ENCODE assay signal across 7 cellular contexts in genomic region chr2:123153041-123153440, GRCh38.
"Had no signal": no experiment of that assay in that cellular context is flagged by ENCODE, and none has a peak within 500 bp of the region (broad histone marks: within the 10 kb centered on the region; RNA-seq: fewer than 3 reads in every experiment).

No MANE protein-coding gene starts in this region.

- H3K27ac Mint-ChIP-seq: IgD-negative memory B cell had no signal

- H3K4me3 Mint-ChIP-seq: IgD-negative memory B cell had no signal

- H3K36me3 Mint-ChIP-seq: IgD-negative memory B cell had no signal

- DNase-seq: IMR-90, KBM-7 had no signal

- H3K4me1 Mint-ChIP-seq: IgD-negative memory B cell had no signal

- H3K27me3 Mint-ChIP-seq: IgD-negative memory B cell had no signal

- H3K27ac ChIP-seq: HL-60 had no signal

- FAIRE-seq: HepG2, HTR-8/SVneo, K562 had no signal

- H3K4me3 ChIP-seq: K562 had no signal

- ATAC-seq: HepG2, K562 had no signal
